20 cellular contexts compared by ENCODE assay signal in genomic region chr16:75113046-75113491, GRCh38. TPM values are rescaled to one million over a fixed set of nuclear protein-coding genes. Genes with fewer than 3 reads are reported as not detected.
A peak's percentile ranks its signal among the peaks of the same experiment; 100 is the strongest.
DNase-seq lines count a peak whose midpoint lies in the region; ATAC-seq and TF ChIP-seq lines count a peak whose summit lies in the region.
"Had no signal": no experiment of that assay in that cellular context is flagged by ENCODE, and none has a peak within 500 bp of the region (broad histone marks: within the 10 kb centered on the region; RNA-seq: fewer than 3 reads in every experiment).

No MANE protein-coding gene starts in this region.

- peak overlapping the region; percentile 54 for H2AFZ ChIP-seq in IMR-90 (replicated peaks; ENCODE audit: low read length, poor library complexity)
- no peak overlapping the region for H2AFZ ChIP-seq in neural cell (ENCODE audit: low read depth, low read length)

- intact Hi-C loops in IMR-90 (cut with micrococcal nuclease), result loop anchor here (5.0 kb wide), 1 partner anchor 301 kb away; no protein-coding TSS in a partner anchor
- intact Hi-C loops in dendritic cell treated with granulocyte-macrophage colony-stimulating factor and Interleukin-4, amounts not matched to agents 40 ng/mL and 50 ng/mL, for 4 days (cut with micrococcal nuclease), result loop anchor here (5.0 kb wide), 1 partner anchor 301 kb away; no protein-coding TSS in a partner anchor

- TF ChIP-seq EP300 in neural cell (conservative IDR thresholded peaks at IDR 0.05; ENCODE audit: poor library complexity, severe bottlenecking), result no peak

- H3K4me3 ChIP-seq in IMR-90 (ENCODE audit: insufficient read depth, low read depth, low read length), result no peak overlapping the region
- no peak overlapping the region for H3K4me3 ChIP-seq in neural cell (ENCODE audit: low read length)
- H3K4me3 ChIP-seq in foreskin fibroblast (ENCODE audit: low read depth in 1 of 2, low read length in 2 of 2), result no peak overlapping the region

- no peaks in the 10 kb centered on the region for H3F3A ChIP-seq in neural cell (ENCODE audit: insufficient read depth, low read length, poor library complexity, severe bottlenecking)

- no peak overlapping the region for H3K4me2 ChIP-seq in IMR-90 (ENCODE audit: low read depth, low read length)
- H3K4me2 ChIP-seq in neural cell (ENCODE audit: low read length), result no peak overlapping the region

- dilution Hi-C loops in IMR-90 (cut with HindIII; ENCODE audit: low sequenced_read_pairs, unreplicated experiment), result no loop called here

- in situ Hi-C loops in IMR-90 (cut with MboI; ENCODE audit: low sequenced_read_pairs), result no loop called here

- peaks cover 67% of the 10 kb centered on the region for H3K4me1 Mint-ChIP-seq in dendritic cell treated with granulocyte-macrophage colony-stimulating factor and Interleukin-4, amounts not matched to agents 40 ng/mL and 50 ng/mL, for 4 days (ENCODE audit: low read depth)

- no peak overlapping the region for H4K5ac ChIP-seq in IMR-90 (ENCODE audit: low read depth, low read length)

- H4K20me1 ChIP-seq in IMR-90 (ENCODE audit: insufficient read depth, low read length) (peaks cover 10% of the 10 kb centered on the region), neural cell (ENCODE audit: insufficient read depth) (peaks cover 4% of the 10 kb centered on the region)

- no peak overlapping the region for H4K91ac ChIP-seq in IMR-90 (ENCODE audit: insufficient read depth, low read depth, low read length)

- peak overlapping the region; percentile 39 for H3K4me3 Mint-ChIP-seq in dendritic cell treated with granulocyte-macrophage colony-stimulating factor and Interleukin-4, amounts not matched to agents 40 ng/mL and 50 ng/mL, for 4 days
- H3K4me3 Mint-ChIP-seq: activated CD4-positive, alpha-beta memory T cell treated with anti-CD3 and anti-CD28 coated beads for 36 hours; activated naive CD8-positive, alpha-beta T cell treated with anti-CD3 and anti-CD28 coated beads for 36 hours; activated T-cell treated with anti-CD3 and anti-CD28 coated beads, Interleukin-2, amount 50 U/mL, for 4 hours had no signal

- H3K14ac ChIP-seq in IMR-90 (replicated peaks; ENCODE audit: low read depth, low read length), result no peak overlapping the region

- H3K4me1 ChIP-seq in IMR-90 (ENCODE audit: control insufficient read depth, insufficient read depth, low read length), result peaks cover 25% of the 10 kb centered on the region

- CTCF ChIA-PET in IMR-90 (lab: Yijun Ruan, JAX), result no interaction called here

- peaks cover 4 to 21% of the 10 kb centered on the region in 2 experiments; a peak in 3 of 4 replicates for H3K79me1 ChIP-seq in IMR-90 (ENCODE audit: low read depth in 1 of 2, low read length in 2 of 2)

- H2AK5ac ChIP-seq in IMR-90 (ENCODE audit: low read depth, low read length), result no peak overlapping the region

- H2AK9ac ChIP-seq in IMR-90 (replicated peaks; ENCODE audit: low read depth, low read length, poor library complexity), result no peak overlapping the region

- H3K9me2 ChIP-seq in neural cell (ENCODE audit: insufficient read depth, low read length), result no peaks in the 10 kb centered on the region

- H3K9ac ChIP-seq in IMR-90 (ENCODE audit: low read depth, low read length) (no peak overlapping the region), neural cell (ENCODE audit: low read length) (no peak overlapping the region)

- peaks cover 31% of the 10 kb centered on the region for H3K36me3 Mint-ChIP-seq in dendritic cell treated with granulocyte-macrophage colony-stimulating factor and Interleukin-4, amounts not matched to agents 40 ng/mL and 50 ng/mL, for 4 days (ENCODE audit: low read depth)

- H3K9me1 ChIP-seq in IMR-90 (ENCODE audit: insufficient read depth, low read length), result peaks cover 9% of the 10 kb centered on the region; the same call in 1 of the 2 replicates

- POLR2A ChIA-PET in IMR-90 (lab: Charles Lee; ENCODE audit: unreplicated experiment), result no interaction called here

- no peak overlapping the region for H2BK5ac ChIP-seq in IMR-90 (ENCODE audit: low read depth, low read length, poor library complexity, severe bottlenecking)

- no peaks in the 10 kb centered on the region for H3K79me2 ChIP-seq in neural cell (replicated peaks; ENCODE audit: insufficient read depth, low read length)

- 68% methylated on average over 4 of the region's 7 CpGs; no CpG with 5 or more reads in 1 of the 2 experiments for WGBS in IMR-90 (ENCODE audit: extremely low coverage in 2 of 2, insufficient read length in 1 of 2), 2 experiments

- no peak overlapping the region for H4K8ac ChIP-seq in IMR-90 (ENCODE audit: low read depth in 2 of 2, low read length in 2 of 2)

- H3K36me3 ChIP-seq in IMR-90 (ENCODE audit: control insufficient read depth, insufficient read depth, low read length) (no peaks in the 10 kb centered on the region; the same call in 1 of the 2 replicates), neural cell (ENCODE audit: insufficient read depth, low read length) (no peaks in the 10 kb centered on the region)

- H2BK15ac ChIP-seq in IMR-90 (ENCODE audit: low read depth, low read length), result no peak overlapping the region

- no peak overlapping the region for H3K4ac ChIP-seq in IMR-90 (ENCODE audit: low read depth, low read length)

- ATAC-seq in IMR-90 (ENCODE audit: low read depth) (no peak), GM21367 (IDR thresholded peaks at IDR 0.05; ENCODE audit: unreplicated experiment) (no peak), HG03108 (IDR thresholded peaks at IDR 0.05; ENCODE audit: unreplicated experiment) (no peak)
- ATAC-seq: activated T-cell treated with anti-CD3 and anti-CD28 coated beads, Interleukin-2, amount 50 U/mL, for 4 hours; HCT116; PC-3; SK-N-SH treated with all-trans-retinoic acid at 6 μM for 48 hours; stimulated activated naive CD8-positive, alpha-beta T cell treated with anti-CD3 and anti-CD28 coated beads, Interleukin-15, amount 100 ng/mL, for 72 hours had no signal

- no peak overlapping the region for H3K18ac ChIP-seq in IMR-90 (ENCODE audit: low read depth, low read length)

- H3K27me3 Mint-ChIP-seq in dendritic cell treated with granulocyte-macrophage colony-stimulating factor and Interleukin-4, amounts not matched to agents 40 ng/mL and 50 ng/mL, for 4 days, result peaks cover 34% of the 10 kb centered on the region

- H2BK120ac ChIP-seq in IMR-90 (ENCODE audit: low read depth, low read length), result no peak overlapping the region

- H3K27ac Mint-ChIP-seq in dendritic cell treated with granulocyte-macrophage colony-stimulating factor and Interleukin-4, amounts not matched to agents 40 ng/mL and 50 ng/mL, for 4 days, result no peak overlapping the region
- H3K27ac Mint-ChIP-seq: activated CD4-positive, alpha-beta memory T cell treated with anti-CD3 and anti-CD28 coated beads for 36 hours; activated naive CD8-positive, alpha-beta T cell treated with anti-CD3 and anti-CD28 coated beads for 36 hours; stimulated activated naive CD8-positive, alpha-beta T cell treated with anti-CD3 and anti-CD28 coated beads, Interleukin-15, amount 100 ng/mL, for 72 hours had no signal

- H3K27me3 ChIP-seq in IMR-90 (ENCODE audit: control insufficient read depth, insufficient read depth, low read length), result no peaks in the 10 kb centered on the region
- no peaks in the 10 kb centered on the region for H3K27me3 ChIP-seq in neural cell (ENCODE audit: insufficient read depth, low read depth, low read length)

- H3K23ac ChIP-seq in IMR-90 (ENCODE audit: low read depth, low read length), result no peak overlapping the region

- peak; percentile 11 to 47 for DNase-seq in NCI-H524 (lab: John Stamatoyannopoulos, UW)
- no peak for DNase-seq in NCI-H524 treated with DMSO at 0.1 percent for 48 hours (lab: John Stamatoyannopoulos, UW)
- no peak for DNase-seq in IMR-90
- no peak for DNase-seq in foreskin fibroblast
- DNase-seq: activated CD4-positive, alpha-beta memory T cell treated with anti-CD3 and anti-CD28 coated beads for 36 hours; activated naive CD8-positive, alpha-beta T cell treated with anti-CD3 and anti-CD28 coated beads for 36 hours; activated T-cell treated with anti-CD3 and anti-CD28 coated beads, Interleukin-2, amount 50 U/mL, for 4 hours; dermis blood vessel endothelial cell; mammary epithelial cell; NCI-H1436 treated with DMSO at 0.1 percent for 48 hours; NCI-H345; PC-3; retina; stimulated activated naive CD8-positive, alpha-beta T cell treated with anti-CD3 and anti-CD28 coated beads, Interleukin-15, amount 100 ng/mL, for 72 hours had no signal

- no peak for TF ChIP-seq POLR2A in IMR-90 (IDR thresholded peaks at IDR 0.05; ENCODE audit: low read depth, low read length)

- no peaks in the 10 kb centered on the region for H3K9me3 Mint-ChIP-seq in dendritic cell treated with granulocyte-macrophage colony-stimulating factor and Interleukin-4, amounts not matched to agents 40 ng/mL and 50 ng/mL, for 4 days
- H3K9me3 Mint-ChIP-seq: activated CD4-positive, alpha-beta memory T cell treated with anti-CD3 and anti-CD28 coated beads for 36 hours; activated naive CD8-positive, alpha-beta T cell treated with anti-CD3 and anti-CD28 coated beads for 36 hours; activated T-cell treated with anti-CD3 and anti-CD28 coated beads, Interleukin-2, amount 50 U/mL, for 4 hours; stimulated activated naive CD8-positive, alpha-beta T cell treated with anti-CD3 and anti-CD28 coated beads, Interleukin-15, amount 100 ng/mL, for 72 hours had no signal

- H3K27ac ChIP-seq in IMR-90 (ENCODE audit: insufficient read depth, low read length), result no peak overlapping the region
- H3K27ac ChIP-seq in neural cell (ENCODE audit: low read length), result no peak overlapping the region

- H3K56ac ChIP-seq in IMR-90 (ENCODE audit: extremely low read depth, insufficient read depth, low read length), result no peak overlapping the region

- TF ChIP-seq CTCF in IMR-90 (conservative IDR thresholded peaks at IDR 0.05; ENCODE audit: low read depth, low read length) (no peak), neural cell (IDR thresholded peaks at IDR 0.05; ENCODE audit: poor library complexity, severe bottlenecking) (no peak), foreskin fibroblast (IDR thresholded peaks at IDR 0.05; ENCODE audit: low read depth, low read length) (no peak)

- TF ChIP-seq RAD21 in IMR-90 (IDR thresholded peaks at IDR 0.05; ENCODE audit: low read length) (no peak), neural cell (conservative IDR thresholded peaks at IDR 0.05) (no peak)

- no peak overlapping the region for H2BK20ac ChIP-seq in IMR-90 (ENCODE audit: low read depth, low read length)

- no TSS peak for BruUV-seq in IMR-90 (replicated peaks; lab: Mats Ljungman, UMichigan)

- H3K9me3 ChIP-seq in IMR-90 (ENCODE audit: control insufficient read depth, insufficient read depth, low read length) (no peaks in the 10 kb centered on the region), neural cell (ENCODE audit: low read length) (no peaks in the 10 kb centered on the region)

RNA-seq across cellular contexts. Expression of gene LDHD, which starts 3.5 kb away (rescaled TPM):
- total RNA-seq in IMR-90 (2012; rRNA removed), result under 0.01 TPM in 1 of 2 replicates, not detected in the other
- polyA plus RNA-seq in IMR-90 (2012; rRNA removed) (0.23 and 0.26 TPM in 2 replicates), neural cell (0.18 TPM in 1 of 2 replicates, not detected in the other)
- polyA plus RNA-seq in IMR-90 (2012; cell fraction: cytosol; rRNA removed), result 0.16 and 0.29 TPM in 2 replicates
- 0.78 and 1.1 TPM in 2 replicates for polyA plus RNA-seq in IMR-90 (2012; cell fraction: nucleus; rRNA removed; ENCODE audit: low replicate concordance)
- not detected in 2 replicates for polyA minus RNA-seq in neural cell
- total RNA-seq: activated naive CD8-positive, alpha-beta T cell treated with anti-CD3 and anti-CD28 coated beads for 36 hours had no signal

RNA-seq across cellular contexts. Expression of gene ZFP1, which starts 35.3 kb away (rescaled TPM):
- total RNA-seq in IMR-90 (2012; rRNA removed), result 16.0 and 16.9 TPM in 2 replicates
- polyA plus RNA-seq in IMR-90 (2012; rRNA removed) (3.7 and 3.8 TPM in 2 replicates), neural cell (38.1 and 47.1 TPM in 2 replicates)
- polyA plus RNA-seq in IMR-90 (2012; cell fraction: cytosol; rRNA removed), result 1.3 and 1.8 TPM in 2 replicates
- polyA plus RNA-seq in IMR-90 (2012; cell fraction: nucleus; rRNA removed; ENCODE audit: low replicate concordance), result 0.61 and 2.5 TPM in 2 replicates
- 97.1 and 198 TPM in 2 replicates for polyA minus RNA-seq in neural cell

Comparison
In these comparisons a context has a peak if more than half of its experiments do, and no peak if none do; other contexts are left out.
1. DNase-seq: peak in NCI-H524 (2 of 2); none in NCI-H524 treated with DMSO at 0.1 percent for 48 hours (single experiment), IMR-90 (single experiment) and foreskin fibroblast (0 of 2).